17 cellular contexts compared by ENCODE assay signal in the genomic region with DNA sequence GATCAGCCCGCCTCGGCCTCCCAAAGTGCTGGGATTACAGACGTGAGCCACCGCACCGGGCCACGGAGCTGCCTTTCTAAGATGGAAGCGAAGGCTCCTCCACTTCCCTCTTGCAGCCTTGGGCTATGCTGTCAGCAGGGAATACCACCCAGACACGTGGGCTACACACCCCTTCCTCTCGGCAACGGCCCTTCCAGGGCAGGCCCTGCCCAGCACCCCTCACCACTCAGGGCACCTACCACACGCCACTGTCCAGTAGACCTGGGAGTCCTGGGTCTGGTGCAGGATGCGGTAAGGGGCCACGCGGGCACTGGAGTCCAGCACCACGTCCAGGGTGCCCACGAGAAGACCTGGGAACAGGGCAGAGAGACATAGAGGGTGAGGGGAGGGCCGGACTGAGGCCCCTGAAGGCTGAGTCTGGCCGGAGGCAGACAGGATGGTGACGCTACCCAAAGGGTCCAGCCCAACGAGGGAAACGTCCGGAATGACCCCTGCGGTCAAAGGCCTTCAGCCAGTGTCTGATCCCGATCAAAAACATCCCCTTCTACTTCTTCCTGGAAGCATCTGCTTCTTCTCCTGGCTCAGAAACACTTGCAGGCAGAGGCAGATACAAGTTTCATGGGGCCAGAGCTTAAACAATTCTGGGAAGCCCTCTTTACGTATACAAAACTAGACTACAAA.
"Had no signal": no experiment of that assay in that cellular context is flagged by ENCODE, and none has a peak within 500 bp of the region (broad histone marks: within the 10 kb centered on the region; RNA-seq: fewer than 3 reads in every experiment).

No MANE protein-coding gene starts in this region.

- H3K36me3 ChIP-seq: ovary had no signal

- H3K27ac ChIP-seq: body of pancreas, ovary, sigmoid colon, stomach, thoracic aorta had no signal

- DNase-seq: activated CD4-positive, alpha-beta T cell treated with anti-CD3 and anti-CD28 coated beads, Interleukin-2, amount 10 ng/mL, durations not matched to agents 7 days and 5 days; activated CD8-positive, alpha-beta memory T cell treated with anti-CD3 and anti-CD28 coated beads, Interleukin-2, amount 50 U/mL, for 48 hours; body of pancreas; cortex of kidney; effector CD8-positive, alpha-beta T cell; foreskin melanocyte; head of caudate nucleus; immature natural killer cell; ovary; sigmoid colon; stimulated activated CD4-positive, alpha-beta T cell treated with anti-CD3 and anti-CD28 coated beads, Interleukin-2, amount 100 ng/mL, for 24 hours; stomach had no signal

- H3K9me3 Mint-ChIP-seq: activated CD4-positive, alpha-beta T cell treated with anti-CD3 and anti-CD28 coated beads, Interleukin-2, amount 10 ng/mL, durations not matched to agents 7 days and 5 days; activated T-helper 1 cell treated with anti-CD3 and anti-CD28 coated beads, Interleukin-12 subunit alpha, Interleukin-12 subunit beta, Interleukin-2, Interleukin-4 antibody, amounts not matched to agents 30 ng/mL and 10 ng/mL and 1 ng/mL, durations not matched to agents 14 hours and 24 hours and 36 hours; central memory CD8-positive, alpha-beta T cell; immature natural killer cell; mesothelial cell of epicardium; T-helper 1 cell treated with Interleukin-12 subunit alpha and Interleukin-12 subunit beta and Interleukin-4 antibody, amounts not matched to agents 30 μg/mL and 1 μg/mL, for 36 hours had no signal

- H3K27me3 ChIP-seq: body of pancreas, ovary, sigmoid colon, stomach had no signal

- H3K9me3 ChIP-seq: body of pancreas, ovary, sigmoid colon, stomach, thoracic aorta had no signal

- H3K27ac Mint-ChIP-seq: activated CD4-positive, alpha-beta T cell treated with anti-CD3 and anti-CD28 coated beads, Interleukin-2, amount 10 ng/mL, durations not matched to agents 7 days and 5 days; activated T-helper 1 cell treated with anti-CD3 and anti-CD28 coated beads, Interleukin-12 subunit alpha, Interleukin-12 subunit beta, Interleukin-2, Interleukin-4 antibody, amounts not matched to agents 30 ng/mL and 10 ng/mL and 1 ng/mL, durations not matched to agents 14 hours and 24 hours and 36 hours; mesothelial cell of epicardium; T-helper 1 cell treated with Interleukin-12 subunit alpha and Interleukin-12 subunit beta and Interleukin-4 antibody, amounts not matched to agents 30 μg/mL and 1 μg/mL, for 36 hours had no signal

- H3K27me3 Mint-ChIP-seq: activated CD4-positive, alpha-beta T cell treated with anti-CD3 and anti-CD28 coated beads, Interleukin-2, amount 10 ng/mL, durations not matched to agents 7 days and 5 days; central memory CD8-positive, alpha-beta T cell had no signal

- H3K4me3 ChIP-seq: body of pancreas, ovary, sigmoid colon, stomach, thoracic aorta had no signal

- H3K4me3 Mint-ChIP-seq: activated CD4-positive, alpha-beta T cell treated with anti-CD3 and anti-CD28 coated beads, Interleukin-2, amount 10 ng/mL, durations not matched to agents 7 days and 5 days; activated T-helper 1 cell treated with anti-CD3 and anti-CD28 coated beads, Interleukin-12 subunit alpha, Interleukin-12 subunit beta, Interleukin-2, Interleukin-4 antibody, amounts not matched to agents 30 ng/mL and 10 ng/mL and 1 ng/mL, durations not matched to agents 14 hours and 24 hours and 36 hours; central memory CD8-positive, alpha-beta T cell; mesothelial cell of epicardium; T-helper 1 cell treated with Interleukin-12 subunit alpha and Interleukin-12 subunit beta and Interleukin-4 antibody, amounts not matched to agents 30 μg/mL and 1 μg/mL, for 36 hours had no signal
